In genomic region chr11:96199563-96200025, GRCh38 we compare ENCODE assay signal across 9 cellular contexts.
DNase-seq lines count a peak whose midpoint lies in the region; ATAC-seq and TF ChIP-seq lines count a peak whose summit lies in the region.
"Had no signal": no experiment of that assay in that cellular context is flagged by ENCODE, and none has a peak within 500 bp of the region (broad histone marks: within the 10 kb centered on the region; RNA-seq: fewer than 3 reads in every experiment).

No MANE protein-coding gene starts in this region.

- no peaks in the 10 kb centered on the region for H3K27me3 ChIP-seq in thyroid gland

- peaks cover 6% of the 10 kb centered on the region for H3K9me3 Mint-ChIP-seq in activated naive CD8-positive, alpha-beta T cell treated with anti-CD3 and anti-CD28 coated beads, Interleukin-2, amount 50 U/mL, for 24 hours
- no peaks in the 10 kb centered on the region for H3K9me3 Mint-ChIP-seq in endothelial cell (ENCODE audit: unreplicated experiment)

- TF ChIP-seq CTCF in thyroid gland (IDR thresholded peaks at IDR 0.05) (no peak), endothelial cell (IDR thresholded peaks at IDR 0.05; ENCODE audit: unreplicated experiment) (no peak)

- no peaks in the 10 kb centered on the region for H3K9me3 ChIP-seq in thyroid gland

- no peaks in the 10 kb centered on the region for H3K27me3 Mint-ChIP-seq in activated naive CD8-positive, alpha-beta T cell treated with anti-CD3 and anti-CD28 coated beads, Interleukin-2, amount 50 U/mL, for 24 hours
- no peaks in the 10 kb centered on the region for H3K27me3 Mint-ChIP-seq in endothelial cell (ENCODE audit: unreplicated experiment)

- peak overlapping the region; percentile 56 for H3K4me3 Mint-ChIP-seq in activated naive CD8-positive, alpha-beta T cell treated with anti-CD3 and anti-CD28 coated beads, Interleukin-2, amount 50 U/mL, for 24 hours
- H3K4me3 Mint-ChIP-seq in endothelial cell (ENCODE audit: unreplicated experiment), result no peak overlapping the region

- no peak overlapping the region for H3K4me3 ChIP-seq in thyroid gland (replicated peaks in 1 of 3)

- no peak for TF ChIP-seq POLR2A in thyroid gland (IDR thresholded peaks at IDR 0.05)

- H3K4me1 Mint-ChIP-seq in activated naive CD8-positive, alpha-beta T cell treated with anti-CD3 and anti-CD28 coated beads, Interleukin-2, amount 50 U/mL, for 24 hours, result peaks cover 89% of the 10 kb centered on the region
- peaks cover 14% of the 10 kb centered on the region for H3K4me1 Mint-ChIP-seq in endothelial cell (ENCODE audit: unreplicated experiment)

- no peaks in the 10 kb centered on the region for H3K36me3 ChIP-seq in thyroid gland

- H3K4me1 ChIP-seq in thyroid gland, result peaks cover 5 to 13% of the 10 kb centered on the region in 2 donors

- peak overlapping the region; percentile 96 for H3K27ac Mint-ChIP-seq in activated naive CD8-positive, alpha-beta T cell treated with anti-CD3 and anti-CD28 coated beads, Interleukin-2, amount 50 U/mL, for 24 hours
- no peak overlapping the region for H3K27ac Mint-ChIP-seq in endothelial cell (ENCODE audit: unreplicated experiment)

- WGBS in thyroid gland, 2 donors, result 67 to 72% methylated on average over 10 of the region's 10 CpGs

- H3K27ac ChIP-seq in thyroid gland, result peak overlapping the region in 2 of 3 donors; percentile 47 to 71
- H3K27ac ChIP-seq: C4-2B had no signal

- peak; percentile 78 for ATAC-seq in activated naive CD8-positive, alpha-beta T cell treated with anti-CD3 and anti-CD28 coated beads, Interleukin-2, amount 50 U/mL, for 24 hours
- ATAC-seq in GM21529 (IDR thresholded peaks at IDR 0.05; ENCODE audit: unreplicated experiment) (no peak), GM19023 (IDR thresholded peaks at IDR 0.05; ENCODE audit: unreplicated experiment) (no peak)

- peaks cover 35% of the 10 kb centered on the region for H3K36me3 Mint-ChIP-seq in activated naive CD8-positive, alpha-beta T cell treated with anti-CD3 and anti-CD28 coated beads, Interleukin-2, amount 50 U/mL, for 24 hours (ENCODE audit: low read depth)
- H3K36me3 Mint-ChIP-seq in endothelial cell (ENCODE audit: low read depth, unreplicated experiment), result no peaks in the 10 kb centered on the region

- DNase-seq in activated naive CD4-positive, alpha-beta T cell treated with Interleukin-2 at 50 U/mL for 16 hours, result peak; percentile 50
- no peak for DNase-seq in activated naive CD4-positive, alpha-beta T cell (lab: John Stamatoyannopoulos, UW)
- no peak for DNase-seq in activated naive CD8-positive, alpha-beta T cell treated with anti-CD3 and anti-CD28 coated beads, Interleukin-2, amount 50 U/mL, for 24 hours
- DNase-seq in kidney glomerular epithelial cell (lab: John Stamatoyannopoulos, UW) (peak; percentile 50), thyroid gland (no peak), endothelial cell (ENCODE audit: low spot score) (no peak)

- intact Hi-C loops in thyroid gland (cut with DNase I), result no loop called here

Comparison
In these comparisons a context has a peak if more than half of its experiments do, and no peak if none do; other contexts are left out.
1. DNase-seq: peak in activated naive CD4-positive, alpha-beta T cell treated with Interleukin-2 at 50 U/mL for 16 hours (single experiment) and kidney glomerular epithelial cell (single experiment); none in activated naive CD4-positive, alpha-beta T cell (0 of 4), activated naive CD8-positive, alpha-beta T cell treated with anti-CD3 and anti-CD28 coated beads, Interleukin-2, amount 50 U/mL, for 24 hours (single experiment), thyroid gland (0 of 2) and endothelial cell (single experiment).